ENCODE assay signal across 8 cellular contexts in genomic region chr18:24015897-24016631, GRCh38. TPM values are rescaled to one million over a fixed set of nuclear protein-coding genes. Genes with fewer than 3 reads are reported as not detected.
DNase-seq lines count a peak whose midpoint lies in the region; ATAC-seq, FAIRE-seq and TF ChIP-seq lines count a peak whose summit lies in the region.

No MANE protein-coding gene starts in this region.

- H3K27ac Mint-ChIP-seq in activated T-cell treated with anti-CD3 and anti-CD28 coated beads, Interleukin-2, amount 50 U/mL, for 72 hours, result peak overlapping the region; percentile 90
- H3K27ac Mint-ChIP-seq in activated naive CD8-positive, alpha-beta T cell, result peak overlapping the region; percentile 90

- H3K4me1 ChIP-seq in liver (ENCODE audit: control insufficient read depth in 4 of 4, insufficient read depth in 4 of 4, low read length in 3 of 4) (peaks cover 8 to 47% (median 28%) of the 10 kb centered on the region in 4 donors), transverse colon (peaks cover 3 to 25% (median 5%) of the 10 kb centered on the region in 4 donors)

- H3K9me3 ChIP-seq in liver (ENCODE audit: control insufficient read depth in 4 of 4, low read length in 3 of 4), result no peaks in the 10 kb centered on the region
- H3K9me3 ChIP-seq in transverse colon, result no peaks in the 10 kb centered on the region

- ATAC-seq in activated T-cell treated with anti-CD3 and anti-CD28 coated beads, Interleukin-2, amount 50 U/mL, for 72 hours (replicated peaks in 1 of 2), result no peak

- no peak for FAIRE-seq in frontal cortex (lab: Jason Lieb, UNC)

- no peaks in the 10 kb centered on the region for H3K9me3 Mint-ChIP-seq in activated T-cell treated with anti-CD3 and anti-CD28 coated beads, Interleukin-2, amount 50 U/mL, for 72 hours
- no peaks in the 10 kb centered on the region for H3K9me3 Mint-ChIP-seq in activated naive CD8-positive, alpha-beta T cell (ENCODE audit: low read depth)

- H3K27me3 ChIP-seq in liver (ENCODE audit: control insufficient read depth in 4 of 4, insufficient read depth in 4 of 4, low read length in 3 of 4) (no peaks in the 10 kb centered on the region), transverse colon (no peaks in the 10 kb centered on the region)

- no peak for TF ChIP-seq POLR2A in transverse colon (IDR thresholded peaks at IDR 0.05)

- peak overlapping the region; percentile 71 to 78 for H3K9ac ChIP-seq in liver (ENCODE audit: low read depth in 1 of 2, low read length in 2 of 2)

- no peak for DNase-seq in activated T-cell treated with anti-CD3 and anti-CD28 coated beads, Interleukin-2, amount 50 U/mL, for 72 hours
- no peak for DNase-seq in activated T-cell treated with anti-CD3 and anti-CD28 coated beads for 4 hours
- DNase-seq in transverse colon, result no peak
- DNase-seq in cerebellar cortex (ENCODE audit: low spot score), result no peak
- DNase-seq in NCI-H524 treated with DMSO at 0.1 percent for 48 hours (lab: John Stamatoyannopoulos, UW), result no peak
- no peak for DNase-seq in frontal cortex (ENCODE audit: low spot score in 2 of 2)

- TF ChIP-seq CTCF in liver (IDR thresholded peaks at IDR 0.05; ENCODE audit: low read depth, low read length, missing input control) (no peak), transverse colon (IDR thresholded peaks at IDR 0.05) (no peak)

- 40% methylated on average over 12 of the region's 12 CpGs for WGBS in liver
- WGBS in transverse colon (ENCODE audit: low coverage in 1 of 2), 2 donors, result 34 to 47% methylated on average over 12 of the region's 12 CpGs

- H3K36me3 Mint-ChIP-seq in activated T-cell treated with anti-CD3 and anti-CD28 coated beads, Interleukin-2, amount 50 U/mL, for 72 hours (ENCODE audit: insufficient read depth in 2 of 2), result peaks cover 1 to 4% of the 10 kb centered on the region in 2 donors
- H3K36me3 Mint-ChIP-seq in activated naive CD8-positive, alpha-beta T cell, result peaks cover 3% of the 10 kb centered on the region

- TF ChIP-seq RAD21 in liver (IDR thresholded peaks at IDR 0.05), result no peak

- peak overlapping the region; percentile 67 to 92 (median 90) for H3K4me3 ChIP-seq in liver (ENCODE audit: low read depth in 1 of 3, low read length in 3 of 3)
- H3K4me3 ChIP-seq in transverse colon, result peak overlapping the region in 3 of 4 donors; percentile 69 to 88 (median 81)

- H3K4me3 Mint-ChIP-seq in activated T-cell treated with anti-CD3 and anti-CD28 coated beads, Interleukin-2, amount 50 U/mL, for 72 hours, result peak overlapping the region; percentile 95 to 98
- peak overlapping the region; percentile 94 for H3K4me3 Mint-ChIP-seq in activated naive CD8-positive, alpha-beta T cell

- TF ChIP-seq EP300 in transverse colon (IDR thresholded peaks at IDR 0.05; ENCODE audit: low read depth), result no peak

- peaks cover 77% of the 10 kb centered on the region for H3K4me1 Mint-ChIP-seq in activated T-cell treated with anti-CD3 and anti-CD28 coated beads, Interleukin-2, amount 50 U/mL, for 72 hours (ENCODE audit: low read depth)
- H3K4me1 Mint-ChIP-seq in activated naive CD8-positive, alpha-beta T cell (ENCODE audit: low read depth), result peaks cover 83% of the 10 kb centered on the region

- in situ Hi-C loops in transverse colon (cut with MboI; ENCODE audit: low pct_ligation_motif_present in 1 of 4, low pct_unique_long_range_greater_than_20kb in 1 of 4, low sequenced_read_pairs in 3 of 4), result no loop called here

- no peaks in the 10 kb centered on the region for H3K36me3 ChIP-seq in liver (ENCODE audit: control insufficient read depth in 4 of 4, insufficient read depth in 3 of 4, low read depth in 1 of 4, low read length in 3 of 4)
- H3K36me3 ChIP-seq in transverse colon, result no peaks in the 10 kb centered on the region

- intact Hi-C loops in transverse colon (cut with DNase I; ENCODE audit: low total_unique reads), result no loop called here

- H3K27ac ChIP-seq in liver (ENCODE audit: low read depth in 1 of 2, low read length in 2 of 2) (peak overlapping the region; percentile 43 to 95), transverse colon (peak overlapping the region; percentile 81 to 87 (median 83))

- no peaks in the 10 kb centered on the region for H3K27me3 Mint-ChIP-seq in activated T-cell treated with anti-CD3 and anti-CD28 coated beads, Interleukin-2, amount 50 U/mL, for 72 hours (ENCODE audit: low read depth)
- no peaks in the 10 kb centered on the region for H3K27me3 Mint-ChIP-seq in activated naive CD8-positive, alpha-beta T cell

TF ChIP-seq in liver, 16 proteins besides CTCF, POLR2A, EP300 and RAD21:
- TF ChIP-seq EGR1 (IDR thresholded peaks at IDR 0.05; ENCODE audit: low read depth in 2 of 2) (no peak), FOXA1 (IDR thresholded peaks at IDR 0.05) (no peak), YY1 (IDR thresholded peaks at IDR 0.05) (no peak), ATF3 (IDR thresholded peaks at IDR 0.05) (no peak), SP1 (IDR thresholded peaks at IDR 0.05) (no peak), ZBTB33 (IDR thresholded peaks at IDR 0.05) (no peak), GABPA (IDR thresholded peaks at IDR 0.05 in 1 of 2, conservative IDR thresholded peaks at IDR 0.05 in 1 of 2) (no peak), FOXA2 (IDR thresholded peaks at IDR 0.05) (no peak), MAX (IDR thresholded peaks at IDR 0.05) (no peak), TAF1 (conservative IDR thresholded peaks at IDR 0.05) (no peak), JUND (IDR thresholded peaks at IDR 0.05) (no peak), NR2F2 (IDR thresholded peaks at IDR 0.05) (no peak), RXRA (IDR thresholded peaks at IDR 0.05) (no peak), REST (IDR thresholded peaks at IDR 0.05) (no peak), HNF4G (IDR thresholded peaks at IDR 0.05) (no peak), HNF4A (conservative IDR thresholded peaks at IDR 0.05) (no peak)

RNA-seq across cellular contexts. Expression of gene TTC39C, which starts 1.5 kb away (rescaled TPM):
- 10 to 100 TPM; 38.8 to 41.3 TPM for total RNA-seq in activated T-cell treated with anti-CD3 and anti-CD28 coated beads, Interleukin-2, amount 50 U/mL, for 72 hours
- 10 to 100 TPM; 22.8 to 55.1 TPM for total RNA-seq in liver
- 10 to 100 TPM; 35.3 to 41.9 TPM for polyA plus RNA-seq in liver
- total RNA-seq in transverse colon, result 10 to 100 TPM in 1 of 4 donors, 1 to 10 TPM in 3; 4.8 to 18.4 (median 7.4) TPM
- 54.2 TPM for total RNA-seq in frontal cortex
